26 cellular contexts compared by ENCODE assay signal in the genomic region with DNA sequence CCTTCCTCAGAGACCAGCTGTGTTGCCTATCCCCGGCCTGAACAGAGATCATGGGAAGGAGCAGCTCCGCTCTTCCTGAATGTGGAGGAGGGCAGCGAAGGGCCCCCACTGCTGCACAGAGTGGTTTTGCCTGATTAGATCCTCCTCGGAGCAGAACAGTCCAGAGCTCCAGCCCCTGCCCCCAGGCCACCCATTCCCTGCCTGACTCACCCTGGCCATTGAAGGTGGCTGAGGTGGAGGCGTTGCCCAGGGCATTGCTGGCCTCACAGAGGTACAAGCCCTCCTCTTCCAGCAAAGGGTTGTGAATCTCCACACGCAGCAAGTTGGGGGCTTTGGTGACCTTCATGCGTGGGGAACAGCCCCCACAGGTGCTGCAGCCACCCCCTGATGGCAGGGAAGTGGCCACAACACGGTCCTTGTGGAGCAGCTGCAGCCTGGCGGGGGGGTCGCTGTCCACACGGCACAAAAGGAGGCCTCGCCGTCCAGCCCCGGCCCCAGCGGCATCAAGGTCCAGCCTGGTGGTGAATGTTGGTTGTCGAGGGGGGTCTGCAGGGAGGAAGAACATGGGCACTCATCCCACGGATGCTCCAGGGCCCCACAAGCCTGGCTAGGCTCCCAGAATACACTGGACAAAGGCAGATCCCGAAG. TPM values are rescaled to one million over a fixed set of nuclear protein-coding genes. Genes with fewer than 3 reads are reported as not detected.
A peak's percentile ranks its signal among the peaks of the same experiment; 100 is the strongest.
DNase-seq lines count a peak whose midpoint lies in the region; ATAC-seq, FAIRE-seq and TF ChIP-seq lines count a peak whose summit lies in the region.
"Had no signal": no experiment of that assay in that cellular context is flagged by ENCODE, and none has a peak within 500 bp of the region (broad histone marks: within the 10 kb centered on the region; RNA-seq: fewer than 3 reads in every experiment).

No MANE protein-coding gene starts in this region.

- H3K27ac ChIP-seq in kidney (ENCODE audit: low read depth in 2 of 2, low read length in 2 of 2) = no peak overlapping the region
- H3K27ac ChIP-seq: SK-N-MC had no signal

- H3K4me3 ChIP-seq in kidney (ENCODE audit: low read length in 2 of 2) = no peak overlapping the region
- H3K4me3 ChIP-seq: GM23338, MG63, SK-N-MC had no signal

- ATAC-seq in HG03354 (IDR thresholded peaks at IDR 0.05; ENCODE audit: poor library complexity, severe bottlenecking, unreplicated experiment) (no peak), GM18861 (IDR thresholded peaks at IDR 0.05; ENCODE audit: unreplicated experiment) (no peak), T-cell (replicated peaks in 1 of 4) (no peak)
- ATAC-seq: GM23338, Panc1 had no signal

- H3K9ac ChIP-seq in kidney (ENCODE audit: low read length in 2 of 2) = no peak overlapping the region

- CTCF ChIA-PET in T-cell (lab: Charles Lee) = interaction anchor here in 1 of 2 donors (0.8 kb wide), 1 partner anchor 19 kb away, joined by 5 read pairs; no protein-coding TSS in a partner anchor

- H3K4me1 Mint-ChIP-seq in T-cell = no peaks in the 10 kb centered on the region
- H3K4me1 Mint-ChIP-seq: GM23338 had no signal

- H3K9me3 ChIP-seq in kidney (ENCODE audit: control insufficient read depth in 1 of 2, low read length in 2 of 2) = no peaks in the 10 kb centered on the region
- H3K9me3 ChIP-seq: MG63 had no signal

- TF ChIP-seq CTCF in kidney (IDR thresholded peaks at IDR 0.05; ENCODE audit: borderline replicate concordance, extremely low read depth, insufficient read depth) = no peak

- no peak overlapping the region for H3K4me3 Mint-ChIP-seq in T-cell
- H3K4me3 Mint-ChIP-seq: GM23338 had no signal

- H3K36me3 ChIP-seq in kidney (ENCODE audit: control insufficient read depth in 1 of 2, insufficient read depth in 2 of 2, low read length in 2 of 2) = no peaks in the 10 kb centered on the region
- H3K36me3 ChIP-seq: MG63 had no signal

- H3K27me3 Mint-ChIP-seq in T-cell = no peaks in the 10 kb centered on the region

- no peak overlapping the region for H3K27ac Mint-ChIP-seq in T-cell
- H3K27ac Mint-ChIP-seq: GM23338 had no signal

- no peaks in the 10 kb centered on the region for H3K36me3 Mint-ChIP-seq in T-cell

- DNase-seq in ELR (ENCODE audit: low read depth) (peak; percentile 19), RPMI7951 (ENCODE audit: low read depth) (peak; percentile 32), kidney (peak; percentile 47), renal cortical epithelial cell (ENCODE audit: low read depth) (peak; percentile 21), T-cell (no peak)
- DNase-seq: Calu3, DMS79 treated with DMSO at 0.1 percent for 48 hours, KBM-7, MG63, NCI-H1417, NCI-H1694, NCI-H2029 treated with DMSO at 0.1 percent for 48 hours, NCI-H446 treated with DMSO at 0.1 percent for 48 hours, NCI-H526 treated with DMSO at 0.1 percent for 48 hours, SIG-M5 had no signal

- H3K4me1 ChIP-seq in kidney (ENCODE audit: control insufficient read depth in 1 of 2, insufficient read depth in 1 of 2, low read depth in 1 of 2, low read length in 2 of 2) = no peaks in the 10 kb centered on the region

- H3K9me3 Mint-ChIP-seq in T-cell = no peaks in the 10 kb centered on the region

- POLR2A ChIA-PET in T-cell (lab: Charles Lee) = no interaction called here

- intact Hi-C loops in kidney (cut with DNase I) = no loop called here

- FAIRE-seq in kidney (lab: Jason Lieb, UNC) = no peak
- FAIRE-seq: GM18507 had no signal

RNA-seq across cellular contexts. Expression of gene SIGLEC1, which starts 14.7 kb away (rescaled TPM):
- not detected in 2 replicates for total RNA-seq in RPMI7951 (2014; rRNA removed; shearing (Covaris generic))
- 20.2 TPM for total RNA-seq in kidney
- 2.4 TPM for polyA plus RNA-seq in kidney (ENCODE audit: insufficient read depth, low read depth, low replicate concordance)
- not detected in 2 replicates for total RNA-seq in renal cortical epithelial cell
- total RNA-seq in T-cell = under 1 TPM in 3 of 5 donors, not detected in 2; 0.06 to 0.16 (median 0.12) TPM
- total RNA-seq: A172, Calu3, GM23338, HT-29, LHCN-M2 had no signal
- polyA plus RNA-seq: BJ, GM23338 had no signal

RNA-seq across cellular contexts. Expression of gene ADAM33, which starts 15.9 kb away (rescaled TPM):
- 3.0 and 3.6 TPM in 2 replicates for total RNA-seq in RPMI7951 (2014; rRNA removed; shearing (Covaris generic))
- total RNA-seq in kidney (4.3 TPM), renal cortical epithelial cell (0.10 TPM in 1 of 2 replicates, not detected in the other), T-cell (not detected)
- 4.1 TPM for polyA plus RNA-seq in kidney (ENCODE audit: insufficient read depth, low read depth, low replicate concordance)
- total RNA-seq: A172, Calu3, HT-29, OCI-LY7 had no signal

RNA-seq across cellular contexts. Expression of gene GFRA4, which starts 34.5 kb away (rescaled TPM):
- not detected in 2 replicates for total RNA-seq in RPMI7951 (2014; rRNA removed; shearing (Covaris generic))
- not detected for total RNA-seq in kidney
- 0.56 TPM for polyA plus RNA-seq in kidney (ENCODE audit: insufficient read depth, low read depth, low replicate concordance)
- total RNA-seq in renal cortical epithelial cell = not detected in 2 replicates
- not detected for total RNA-seq in T-cell
- total RNA-seq: A172, Calu3, GM23338, HT-29, LHCN-M2, OCI-LY7 had no signal
- polyA plus RNA-seq: BJ, GM23338 had no signal

RNA-seq across cellular contexts. Expression of gene HSPA12B, which starts 34.8 kb away (rescaled TPM):
- total RNA-seq in RPMI7951 (2014; rRNA removed; shearing (Covaris generic)) = not detected in 2 replicates
- 18.9 TPM for total RNA-seq in kidney
- polyA plus RNA-seq in kidney (ENCODE audit: insufficient read depth, low read depth, low replicate concordance) = 8.7 TPM
- total RNA-seq in renal cortical epithelial cell = 0.17 TPM in 1 of 2 replicates, not detected in the other
- under 1 TPM in 2 of 5 donors, not detected in 3; 0.10 to 0.12 TPM for total RNA-seq in T-cell
- total RNA-seq: A172, Calu3, HT-29, LHCN-M2, OCI-LY7 had no signal

Comparison
In these comparisons a context has a peak if more than half of its experiments do, and no peak if none do; other contexts are left out.
1. DNase-seq: peak in ELR (single experiment), RPMI7951 (single experiment), kidney (single experiment) and renal cortical epithelial cell (single experiment); none in T-cell (0 of 34).
2. RNA of gene SIGLEC1, which starts 14.7 kb away (total RNA-seq): 20.2 TPM in kidney (single experiment); 0.06 to 0.16 TPM in T-cell, not detected in RPMI7951 and not detected in renal cortical epithelial cell; every median in the first group is over 10 times any median in the second.